ENCODE assay signal across 1 cellular context in the genomic region with DNA sequence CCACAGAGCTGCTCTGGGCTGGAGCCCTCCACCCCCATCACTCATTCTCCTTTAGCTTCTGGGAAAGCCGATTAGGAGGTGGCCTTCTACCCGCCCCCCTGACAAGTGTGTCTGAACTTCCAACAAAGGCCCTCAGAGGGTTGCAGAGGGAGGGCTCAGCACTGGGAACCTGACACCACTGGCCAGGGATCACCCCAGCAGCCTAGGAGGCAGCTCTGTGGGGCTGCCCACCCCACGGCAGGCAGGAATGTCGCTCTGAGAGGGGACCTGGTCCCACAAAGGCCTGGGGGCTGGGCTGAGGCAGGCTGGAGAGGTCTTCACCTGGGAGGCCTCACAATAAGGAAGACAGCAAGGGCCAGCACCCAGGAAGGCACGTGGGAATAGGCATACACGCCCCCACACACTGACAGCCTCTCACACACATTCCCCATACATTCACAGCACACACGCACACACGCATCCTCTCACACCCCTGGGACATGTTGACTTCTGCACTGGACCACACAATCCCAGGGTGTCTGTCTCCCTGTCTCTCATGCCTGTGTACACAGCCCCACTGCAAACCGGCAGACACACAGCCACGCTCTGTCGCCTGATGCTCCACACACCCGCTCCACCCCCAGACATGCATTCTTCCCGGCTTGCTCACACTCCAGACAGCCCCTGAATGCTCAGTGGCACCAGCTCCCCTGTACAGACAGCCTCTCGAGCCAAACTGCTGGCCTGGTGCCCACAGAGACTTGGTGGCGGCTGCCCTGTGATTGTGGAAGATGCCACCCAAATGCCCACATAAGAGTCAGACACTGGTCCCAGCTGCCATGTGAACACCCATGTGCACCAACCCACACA.
TF ChIP-seq lines count a peak whose summit lies in the region.

No MANE protein-coding gene starts in this region.

TF ChIP-seq in GM23338, 12 proteins besides CTCF, POLR2A, EP300 and RAD21 (continued from another document):
- TF ChIP-seq, protein P1, sequence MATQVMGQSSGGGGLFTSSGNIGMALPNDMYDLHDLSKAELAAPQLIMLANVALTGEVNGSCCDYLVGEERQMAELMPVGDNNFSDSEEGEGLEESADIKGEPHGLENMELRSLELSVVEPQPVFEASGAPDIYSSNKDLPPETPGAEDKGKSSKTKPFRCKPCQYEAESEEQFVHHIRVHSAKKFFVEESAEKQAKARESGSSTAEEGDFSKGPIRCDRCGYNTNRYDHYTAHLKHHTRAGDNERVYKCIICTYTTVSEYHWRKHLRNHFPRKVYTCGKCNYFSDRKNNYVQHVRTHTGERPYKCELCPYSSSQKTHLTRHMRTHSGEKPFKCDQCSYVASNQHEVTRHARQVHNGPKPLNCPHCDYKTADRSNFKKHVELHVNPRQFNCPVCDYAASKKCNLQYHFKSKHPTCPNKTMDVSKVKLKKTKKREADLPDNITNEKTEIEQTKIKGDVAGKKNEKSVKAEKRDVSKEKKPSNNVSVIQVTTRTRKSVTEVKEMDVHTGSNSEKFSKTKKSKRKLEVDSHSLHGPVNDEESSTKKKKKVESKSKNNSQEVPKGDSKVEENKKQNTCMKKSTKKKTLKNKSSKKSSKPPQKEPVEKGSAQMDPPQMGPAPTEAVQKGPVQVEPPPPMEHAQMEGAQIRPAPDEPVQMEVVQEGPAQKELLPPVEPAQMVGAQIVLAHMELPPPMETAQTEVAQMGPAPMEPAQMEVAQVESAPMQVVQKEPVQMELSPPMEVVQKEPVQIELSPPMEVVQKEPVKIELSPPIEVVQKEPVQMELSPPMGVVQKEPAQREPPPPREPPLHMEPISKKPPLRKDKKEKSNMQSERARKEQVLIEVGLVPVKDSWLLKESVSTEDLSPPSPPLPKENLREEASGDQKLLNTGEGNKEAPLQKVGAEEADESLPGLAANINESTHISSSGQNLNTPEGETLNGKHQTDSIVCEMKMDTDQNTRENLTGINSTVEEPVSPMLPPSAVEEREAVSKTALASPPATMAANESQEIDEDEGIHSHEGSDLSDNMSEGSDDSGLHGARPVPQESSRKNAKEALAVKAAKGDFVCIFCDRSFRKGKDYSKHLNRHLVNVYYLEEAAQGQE (IDR thresholded peaks at IDR 0.05; ENCODE audit: unreplicated experiment) = no peak
- TF ChIP-seq NANOG (IDR thresholded peaks at IDR 0.05; ENCODE audit: borderline replicate concordance) (no peak), STAT1 (IDR thresholded peaks at IDR 0.05; ENCODE audit: unreplicated experiment) (no peak)
